Comparison of ENCODE assay signal across 22 cellular contexts in the genomic region with DNA sequence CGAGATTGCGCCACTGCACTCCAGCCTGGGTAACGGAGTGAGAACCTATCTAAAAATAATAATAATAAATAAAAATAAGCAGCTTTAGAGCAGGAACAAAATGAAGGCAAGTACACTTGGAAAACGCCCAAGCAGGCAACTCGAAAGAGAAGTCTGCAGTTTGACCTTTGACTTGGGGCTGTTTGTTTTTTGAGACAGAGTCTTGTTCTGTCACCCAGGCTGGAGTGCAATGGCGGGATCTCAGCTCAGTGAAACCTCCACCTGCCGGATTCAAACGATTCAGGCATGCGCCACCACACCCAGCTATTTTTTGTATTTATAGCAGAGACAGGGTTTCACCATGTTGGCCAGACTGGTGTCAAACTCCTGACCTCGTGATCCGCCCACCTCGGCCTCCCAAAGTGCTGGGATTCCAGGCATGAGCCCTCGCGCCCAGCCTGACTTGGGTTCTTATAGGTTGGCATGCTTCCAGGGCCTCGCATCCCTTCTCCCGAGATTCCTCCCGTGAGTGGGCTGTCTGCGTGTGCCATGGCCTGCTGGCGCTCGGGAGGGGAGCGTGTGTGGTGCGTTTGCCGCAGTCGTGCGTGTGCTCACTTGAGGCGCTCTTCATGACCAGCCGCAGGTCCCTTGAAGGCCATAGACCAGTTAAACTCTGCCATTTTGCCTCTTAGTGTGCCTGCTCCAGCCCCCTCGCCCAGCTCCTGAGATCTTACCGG.
DNase-seq lines count a peak whose midpoint lies in the region; TF ChIP-seq lines count a peak whose summit lies in the region.
"Had no signal": no experiment of that assay in that cellular context is flagged by ENCODE, and none has a peak within 500 bp of the region (broad histone marks: within the 10 kb centered on the region; RNA-seq: fewer than 3 reads in every experiment).

No MANE protein-coding gene starts in this region.

- TF ChIP-seq CTCF in nephron progenitor cell (IDR thresholded peaks at IDR 0.05) (no peak), GM13976 (IDR thresholded peaks at IDR 0.05; ENCODE audit: borderline replicate concordance, control extremely low read depth, extremely low read depth, insufficient read depth, missing control alignments) (no peak)

- H3K4me1 Mint-ChIP-seq in nephron progenitor cell: peaks cover 70% of the 10 kb centered on the region
- H3K4me1 Mint-ChIP-seq: activated naive CD4-positive, alpha-beta T cell treated with anti-CD3 and anti-CD28 coated beads, Interleukin-2, amount 10 ng/mL, durations not matched to agents 7 days and 5 days; central memory CD8-positive, alpha-beta T cell had no signal

- DNase-seq in NCI-H1417 (lab: John Stamatoyannopoulos, UW): peak in 2 of 3 experiments; percentile 79 to 84
- no peak for DNase-seq in NCI-H1417 treated with DMSO at 0.1 percent for 48 hours (lab: John Stamatoyannopoulos, UW)
- peak; percentile 73 for DNase-seq in NCI-H187 treated with DMSO at 0.1 percent for 48 hours (lab: John Stamatoyannopoulos, UW)
- DNase-seq in SW480 (ENCODE audit: low spot score): peak; percentile 46
- no peak for DNase-seq in nephron progenitor cell
- DNase-seq in SW 1271 (lab: John Stamatoyannopoulos, UW): no peak
- no peak for DNase-seq in stimulated activated CD4-positive, alpha-beta T cell treated with anti-CD3 and anti-CD28 coated beads, Interleukin-4, amount 100 ng/mL, for 24 hours
- no peak for DNase-seq in GM13976 (ENCODE audit: low spot score)
- DNase-seq: activated CD8-positive, alpha-beta T cell treated with anti-CD3 and anti-CD28 coated beads for 36 hours; activated naive CD4-positive, alpha-beta T cell treated with anti-CD3 and anti-CD28 coated beads, Interleukin-2, amount 10 ng/mL, durations not matched to agents 7 days and 5 days; activated T-cell treated with anti-CD3 and anti-CD28 coated beads, Interleukin-2, amount 50 U/mL, for 4 hours; anterior cingulate cortex; effector memory CD4-positive, alpha-beta T cell; midbrain; MV-4-11; stimulated activated CD8-positive, alpha-beta memory T cell treated with anti-CD3 and anti-CD28 coated beads, Interleukin-4, amount 100 ng/mL, for 48 hours; substantia nigra; uterus had no signal

- in situ Hi-C loops in GM13976 (cut with MboI; ENCODE audit: low sequenced_read_pairs, unreplicated experiment): no loop called here

- peak overlapping the region; percentile 83 for H3K27ac Mint-ChIP-seq in nephron progenitor cell
- H3K27ac Mint-ChIP-seq: activated CD8-positive, alpha-beta T cell treated with anti-CD3 and anti-CD28 coated beads for 36 hours; activated naive CD4-positive, alpha-beta T cell treated with anti-CD3 and anti-CD28 coated beads, Interleukin-2, amount 10 ng/mL, durations not matched to agents 7 days and 5 days; WTC11 had no signal

- no peaks in the 10 kb centered on the region for H3K9me3 Mint-ChIP-seq in nephron progenitor cell
- H3K9me3 Mint-ChIP-seq: activated CD8-positive, alpha-beta T cell treated with anti-CD3 and anti-CD28 coated beads for 36 hours; activated naive CD4-positive, alpha-beta T cell treated with anti-CD3 and anti-CD28 coated beads, Interleukin-2, amount 10 ng/mL, durations not matched to agents 7 days and 5 days; activated T-cell treated with anti-CD3 and anti-CD28 coated beads, Interleukin-2, amount 50 U/mL, for 4 hours; central memory CD8-positive, alpha-beta T cell; IgD-negative memory B cell; neural crest cell; WTC11 had no signal

- peak overlapping the region; percentile 49 for H3K4me3 Mint-ChIP-seq in nephron progenitor cell
- H3K4me3 Mint-ChIP-seq: activated CD8-positive, alpha-beta T cell treated with anti-CD3 and anti-CD28 coated beads for 36 hours; activated naive CD4-positive, alpha-beta T cell treated with anti-CD3 and anti-CD28 coated beads, Interleukin-2, amount 10 ng/mL, durations not matched to agents 7 days and 5 days; central memory CD8-positive, alpha-beta T cell; neural crest cell had no signal

- no peaks in the 10 kb centered on the region for H3K36me3 Mint-ChIP-seq in nephron progenitor cell (ENCODE audit: low read depth)
- H3K36me3 Mint-ChIP-seq: activated naive CD4-positive, alpha-beta T cell treated with anti-CD3 and anti-CD28 coated beads, Interleukin-2, amount 10 ng/mL, durations not matched to agents 7 days and 5 days; WTC11 had no signal

- peaks cover 65% of the 10 kb centered on the region for H3K27me3 Mint-ChIP-seq in nephron progenitor cell (ENCODE audit: low read depth, poor library complexity)

Comparison
In these comparisons a context has a peak if more than half of its experiments do, and no peak if none do; other contexts are left out.
1. DNase-seq: peak in NCI-H1417 (2 of 3), NCI-H187 treated with DMSO at 0.1 percent for 48 hours (single experiment) and SW480 (single experiment); none in NCI-H1417 treated with DMSO at 0.1 percent for 48 hours (single experiment), nephron progenitor cell (single experiment), SW 1271 (0 of 2), stimulated activated CD4-positive, alpha-beta T cell treated with anti-CD3 and anti-CD28 coated beads, Interleukin-4, amount 100 ng/mL, for 24 hours (single experiment) and GM13976 (single experiment).